8 cellular contexts compared by ENCODE assay signal in genomic region chr18:76821356-76821874, GRCh38. TPM values are rescaled to one million over a fixed set of nuclear protein-coding genes. Genes with fewer than 3 reads are reported as not detected.
DNase-seq lines count a peak whose midpoint lies in the region; ATAC-seq and TF ChIP-seq lines count a peak whose summit lies in the region.

No MANE protein-coding gene starts in this region.

- peaks cover 53% of the 10 kb centered on the region for H3K4me1 Mint-ChIP-seq in brain

- peak overlapping the region; percentile 89 for H3K27ac ChIP-seq in Karpas-422 (ENCODE audit: low read length)
- H3K27ac ChIP-seq in mesendoderm (ENCODE audit: low read depth, low read length) = peak overlapping the region; percentile 25

- in situ Hi-C loops in GM13977 (cut with MboI; ENCODE audit: low pct_unique_long_range_greater_than_20kb, low sequenced_read_pairs, unreplicated experiment) = no loop called here

- no peak for ATAC-seq in HG02938 (IDR thresholded peaks at IDR 0.05; ENCODE audit: unreplicated experiment)
- ATAC-seq in sciatic nerve = no peak

- H3K56ac ChIP-seq in mesendoderm (ENCODE audit: low read length) = peak overlapping the region; percentile 99

- no peaks in the 10 kb centered on the region for H4K20me1 ChIP-seq in Karpas-422 (ENCODE audit: insufficient read depth, low read depth, low read length)

- no peak overlapping the region for H2BK120ac ChIP-seq in mesendoderm (ENCODE audit: low read depth, low read length)

- no peaks in the 10 kb centered on the region for H3K27me3 Mint-ChIP-seq in brain

- peaks cover 39% of the 10 kb centered on the region for H3K36me3 Mint-ChIP-seq in brain

- peak overlapping the region; percentile 82 to 98 (median 92) for H3K27ac Mint-ChIP-seq in brain

- peak overlapping the region; percentile 100 for H3K4me3 ChIP-seq in Karpas-422 (ENCODE audit: low read length)
- H3K4me3 ChIP-seq in mesendoderm (ENCODE audit: low read length) = peak overlapping the region; percentile 97

- peak overlapping the region; percentile 87 to 96 (median 89) for H3K4me3 Mint-ChIP-seq in brain

- peak overlapping the region; percentile 98 for H3K23ac ChIP-seq in mesendoderm (ENCODE audit: low read length)

- no peak overlapping the region for H4K8ac ChIP-seq in mesendoderm (ENCODE audit: low read depth, low read length)

- H4K5ac ChIP-seq in mesendoderm (ENCODE audit: low read length) = no peak overlapping the region

- peak overlapping the region; percentile 56 for H3K4ac ChIP-seq in mesendoderm (ENCODE audit: low read depth, low read length)

- peak overlapping the region; percentile 99 for H3K18ac ChIP-seq in mesendoderm (ENCODE audit: low read length)

- no peak overlapping the region for H2BK15ac ChIP-seq in mesendoderm (replicated peaks; ENCODE audit: low read depth)

- intact Hi-C loops in sciatic nerve (cut with DNase I) = no loop called here

- H3K79me1 ChIP-seq in mesendoderm (ENCODE audit: low read length) = peaks cover 15% of the 10 kb centered on the region

- peaks cover 0 to 6% (median 0%) of the 10 kb centered on the region in 5 experiments for H3K9me3 Mint-ChIP-seq in brain

- TF ChIP-seq CTCF in brain (conservative IDR thresholded peaks at IDR 0.05) (no peak), GM13977 (IDR thresholded peaks at IDR 0.05; ENCODE audit: extremely low read depth, insufficient read depth, missing control alignments) (no peak)

- peaks cover 82% of the 10 kb centered on the region for H3K79me2 ChIP-seq in Karpas-422 (ENCODE audit: low read length)
- H3K79me2 ChIP-seq in mesendoderm (ENCODE audit: control insufficient read depth, insufficient read depth, low read length) = peaks cover 21% of the 10 kb centered on the region

- no peaks in the 10 kb centered on the region for H3K27me3 ChIP-seq in Karpas-422 (ENCODE audit: low read length)
- H3K27me3 ChIP-seq in mesendoderm (ENCODE audit: insufficient read depth, low read length, poor library complexity) = no peaks in the 10 kb centered on the region

- peak overlapping the region; percentile 100 for H3K9ac ChIP-seq in Karpas-422 (ENCODE audit: low read length)
- peak overlapping the region; percentile 99 for H3K9ac ChIP-seq in mesendoderm (ENCODE audit: low read length)

- DNase-seq in DMS79 treated with DMSO at 0.1 percent for 48 hours (lab: John Stamatoyannopoulos, UW) (peak; percentile 51), DMS79 (lab: John Stamatoyannopoulos, UW) (no peak), Karpas-422 (peak; percentile 75), mesendoderm (no peak), GM13977 (ENCODE audit: low spot score) (no peak), sciatic nerve (ENCODE audit: low spot score) (no peak)

- H2AK5ac ChIP-seq in mesendoderm (ENCODE audit: low read length) = no peak overlapping the region

- no peaks in the 10 kb centered on the region for H3K9me3 ChIP-seq in Karpas-422 (ENCODE audit: low read length)

- no peaks in the 10 kb centered on the region for H3K9me2 ChIP-seq in Karpas-422 (replicated peaks; ENCODE audit: insufficient read depth, low read length)

- H3K4me1 ChIP-seq in Karpas-422 (ENCODE audit: low read length) = peaks cover 45% of the 10 kb centered on the region
- H3K4me1 ChIP-seq in mesendoderm (ENCODE audit: control insufficient read depth, low read depth, low read length) = peaks cover 2% of the 10 kb centered on the region

- no CpG with 5 or more reads among the region's 12 CpGs for WGBS in mesendoderm (ENCODE audit: extremely low coverage, insufficient coverage, low lambda C conversion rate)

- H3K36me3 ChIP-seq in Karpas-422 (ENCODE audit: insufficient read depth, low read length) (peaks cover 7% of the 10 kb centered on the region; the same call in 1 of the 2 replicates), mesendoderm (ENCODE audit: control insufficient read depth, insufficient read depth, low read length) (no peaks in the 10 kb centered on the region)

- no peak overlapping the region for H2BK5ac ChIP-seq in mesendoderm (ENCODE audit: low read length)

- H2AFZ ChIP-seq in Karpas-422 (ENCODE audit: low read length) = peak overlapping the region; percentile 32; the same call in 1 of the 2 replicates

- H3K4me2 ChIP-seq in Karpas-422 (ENCODE audit: low read depth, low read length, poor library complexity, severe bottlenecking) (peak overlapping the region; percentile 99), mesendoderm (ENCODE audit: low read length) (peak overlapping the region; percentile 59)

RNA-seq across cellular contexts. Expression of gene ZNF236, which starts 0.9 kb away (rescaled TPM):
- 27.1 and 28.7 TPM in 2 replicates for total RNA-seq in Karpas-422 (2014; rRNA removed; shearing (Covaris generic); ENCODE audit: low replicate concordance)
- 3.8 TPM for polyA plus RNA-seq in brain (ENCODE audit: insufficient read depth, low read depth, low replicate concordance)
- 5.8 TPM for polyA plus RNA-seq in mesendoderm (2013, experiment 1 of 2)
- 5.4 TPM for polyA plus RNA-seq in mesendoderm (2013, experiment 2 of 2)
- 37.9 TPM for total RNA-seq in sciatic nerve

Comparison
In these comparisons a context has a peak if more than half of its experiments do, and no peak if none do; other contexts are left out.
1. DNase-seq: peak in DMS79 treated with DMSO at 0.1 percent for 48 hours (single experiment) and Karpas-422 (single experiment); none in DMS79 (single experiment), mesendoderm (single experiment), GM13977 (single experiment) and sciatic nerve (single experiment).